In genomic region chr6:168408504-168409136, GRCh38 we compare ENCODE assay signal across 23 cellular contexts. TPM values are rescaled to one million over a fixed set of nuclear protein-coding genes. Genes with fewer than 3 reads are reported as not detected.
A peak's percentile ranks its signal among the peaks of the same experiment; 100 is the strongest.
DNase-seq lines count a peak whose midpoint lies in the region; ATAC-seq and FAIRE-seq lines count a peak whose summit lies in the region.
"Had no signal": no experiment of that assay in that cellular context is flagged by ENCODE, and none has a peak within 500 bp of the region (broad histone marks: within the 10 kb centered on the region; RNA-seq: fewer than 3 reads in every experiment).

No MANE protein-coding gene starts in this region.

- H3K4me1 Mint-ChIP-seq in T-helper 17 cell: no peaks in the 10 kb centered on the region

- H3K36me3 Mint-ChIP-seq in T-helper 17 cell (ENCODE audit: low read depth): no peaks in the 10 kb centered on the region
- H3K36me3 Mint-ChIP-seq: CD8-positive, alpha-beta T cell had no signal

- no peaks in the 10 kb centered on the region for H3K27me3 ChIP-seq in small intestine (ENCODE audit: control insufficient read depth in 2 of 2, insufficient read depth in 2 of 2, low read length in 2 of 2)

- H3K4me3 Mint-ChIP-seq in T-helper 17 cell: peak overlapping the region; percentile 41
- H3K4me3 Mint-ChIP-seq: CD8-positive, alpha-beta T cell had no signal

- WGBS in small intestine, 3 donors: 34 to 73% (median 60%) methylated on average over 13 of the region's 13 CpGs

- no peaks in the 10 kb centered on the region for H3K36me3 ChIP-seq in small intestine (ENCODE audit: control insufficient read depth in 2 of 2, insufficient read depth in 2 of 2, low read length in 2 of 2)
- H3K36me3 ChIP-seq: HAP-1 had no signal

- H3K27ac Mint-ChIP-seq in T-helper 17 cell: no peak overlapping the region
- H3K27ac Mint-ChIP-seq: CD8-positive, alpha-beta T cell had no signal

- H3K4me3 ChIP-seq in small intestine (ENCODE audit: low read depth in 1 of 2, low read length in 2 of 2): no peak overlapping the region
- H3K4me3 ChIP-seq: GM23248, HAP-1 had no signal

- ATAC-seq in T-helper 17 cell (no peak), GM18498 (IDR thresholded peaks at IDR 0.05; ENCODE audit: unreplicated experiment) (no peak)
- ATAC-seq: CD8-positive, alpha-beta T cell had no signal

- H3K27me3 Mint-ChIP-seq in T-helper 17 cell: peaks cover 15% of the 10 kb centered on the region

- FAIRE-seq in small intestine (lab: Jason Lieb, UNC): no peak

- DNase-seq in NCI-H748 (lab: John Stamatoyannopoulos, UW; ENCODE audit: unreplicated experiment): peak; percentile 63
- no peak for DNase-seq in NCI-H748 treated with DMSO at 0.1 percent for 48 hours (lab: John Stamatoyannopoulos, UW)
- DNase-seq in T-helper 17 cell: no peak
- peak; percentile 35 for DNase-seq in mesenteric fat pad (ENCODE audit: low spot score)
- peak; percentile 5 for DNase-seq in small intestine
- DNase-seq in DMS 273 (lab: John Stamatoyannopoulos, UW; ENCODE audit: unreplicated experiment): no peak
- DNase-seq in stimulated activated CD4-positive, alpha-beta T cell treated with anti-CD3 and anti-CD28 coated beads, Interleukin-12 subunit alpha, Interleukin-12 subunit beta, amount 100 ng/mL, for 4 hours: no peak
- DNase-seq: AML-193; C1 segment of cervical spinal cord; CD8-positive, alpha-beta T cell; DMS79 treated with DMSO at 0.1 percent for 48 hours; GM23248; Karpas-422; MV-4-11; NCI-H1105 treated with DMSO at 0.1 percent for 48 hours; NCI-H187; NCI-H510A treated with DMSO at 0.1 percent for 48 hours; NCI-H82; Right ventricle myocardium superior had no signal

- H3K9me3 ChIP-seq in T-helper 17 cell (ENCODE audit: control insufficient read depth, low read length, poor library complexity, severe bottlenecking): no peaks in the 10 kb centered on the region
- H3K9me3 ChIP-seq in small intestine (ENCODE audit: control insufficient read depth, low read depth): no peaks in the 10 kb centered on the region
- H3K9me3 ChIP-seq: HAP-1 had no signal

- H3K27ac ChIP-seq in small intestine (ENCODE audit: low read depth in 1 of 2, low read length in 1 of 2): no peak overlapping the region
- H3K27ac ChIP-seq: GM23248 had no signal

- no peaks in the 10 kb centered on the region for H3K4me1 ChIP-seq in small intestine (ENCODE audit: control insufficient read depth in 2 of 2, insufficient read depth in 1 of 2, low read depth in 1 of 2, low read length in 1 of 2)
- H3K4me1 ChIP-seq: HAP-1 had no signal

RNA-seq across cellular contexts. Expression of gene SMOC2, which starts 32.4 kb away (rescaled TPM):
- not detected for total RNA-seq in T-helper 17 cell
- 46.3 TPM for total RNA-seq in mesenteric fat pad
- polyA plus RNA-seq in small intestine: 10 to 100 TPM in 1 of 3 donors, 1 to 10 TPM in 1, under 1 TPM in 1; 0.89 to 56.7 (median 1.4) TPM
- total RNA-seq: A172; CD8-positive, alpha-beta T cell; GM23248 had no signal
- polyA plus RNA-seq: AG04450, GM23248 had no signal

Comparison
In these comparisons a context has a peak if more than half of its experiments do, and no peak if none do; other contexts are left out.
1. DNase-seq: peak in NCI-H748 (single experiment), mesenteric fat pad (single experiment) and small intestine (single experiment); none in NCI-H748 treated with DMSO at 0.1 percent for 48 hours (single experiment), T-helper 17 cell (0 of 3), DMS 273 (single experiment) and stimulated activated CD4-positive, alpha-beta T cell treated with anti-CD3 and anti-CD28 coated beads, Interleukin-12 subunit alpha, Interleukin-12 subunit beta, amount 100 ng/mL, for 4 hours (single experiment).
2. RNA of gene SMOC2, which starts 32.4 kb away (total RNA-seq): 46.3 TPM in mesenteric fat pad (single experiment); not detected in T-helper 17 cell; every median in the first group is over 10 times any median in the second.